8 cellular contexts compared by ENCODE assay signal in genomic region chr2:74441690-74442482, GRCh38. TPM values are rescaled to one million over a fixed set of nuclear protein-coding genes. Genes with fewer than 3 reads are reported as not detected.
A peak's percentile ranks its signal among the peaks of the same experiment; 100 is the strongest.
DNase-seq lines count a peak whose midpoint lies in the region; ATAC-seq and TF ChIP-seq lines count a peak whose summit lies in the region.

TSS of gene RTKN (minus strand) at chr2:74441937. CDS start at chr2:74441816, 121 bp downstream.

- H3K36me3 ChIP-seq in BJ (ENCODE audit: control insufficient read depth, insufficient read depth, low read length): no peaks in the 10 kb centered on the region
- H3K36me3 ChIP-seq in PC-3 (ENCODE audit: low read depth, low read length): peaks cover 11% of the 10 kb centered on the region; the same call in 1 of the 2 replicates

- H4K20me1 ChIP-seq in PC-3 (ENCODE audit: low read length): peaks cover 23% of the 10 kb centered on the region

- H3F3A ChIP-seq in PC-3 (ENCODE audit: low read length, unreplicated experiment): no peaks in the 10 kb centered on the region

- peaks cover 48% of the 10 kb centered on the region for H3K79me2 ChIP-seq in PC-3 (ENCODE audit: low read length)

- peaks cover 34% of the 10 kb centered on the region for H3K4me1 ChIP-seq in PC-3 (ENCODE audit: insufficient read depth, low read length)

- H3K4me3 ChIP-seq in BJ (ENCODE audit: low read depth, low read length) (peak within 1 kb of the TSS; percentile 69), PC-3 (ENCODE audit: low read length) (peak within 1 kb of the TSS; percentile 73)

- ATAC-seq in GM19438 (IDR thresholded peaks at IDR 0.05; ENCODE audit: low read depth, unreplicated experiment): peak; percentile 47
- peak; percentile 56 for ATAC-seq in PC-3
- peak; percentile 71 for ATAC-seq in left lobe of liver

- TF ChIP-seq CTCF in BJ (IDR thresholded peaks at IDR 0.05; ENCODE audit: insufficient read depth, low read depth, low read length): no peak
- TF ChIP-seq CTCF in PC-3 (conservative IDR thresholded peaks at IDR 0.05; ENCODE audit: low read depth, low read length): no peak

- peak within 1 kb of the TSS; percentile 85 for H2AFZ ChIP-seq in PC-3 (ENCODE audit: low read length)

- peak within 1 kb of the TSS; percentile 89 for H3K9ac ChIP-seq in PC-3 (ENCODE audit: low read length)

- H3K27me3 ChIP-seq in BJ (ENCODE audit: control insufficient read depth, insufficient read depth, low read length): peaks cover 10% of the 10 kb centered on the region
- H3K27me3 ChIP-seq in PC-3 (ENCODE audit: low read length): no peaks in the 10 kb centered on the region

- H3K9me3 ChIP-seq in PC-3 (ENCODE audit: low read length): no peaks in the 10 kb centered on the region

- BruUV-seq in PC-3 (replicated peaks; lab: Mats Ljungman, UMichigan): no TSS peak

- peak within 1 kb of the TSS; percentile 98 for H3K4me2 ChIP-seq in PC-3 (ENCODE audit: low read length)

- peak within 1 kb of the TSS; percentile 85 for H3K27ac ChIP-seq in PC-3 (ENCODE audit: low read length)
- H3K27ac ChIP-seq in substantia nigra (ENCODE audit: low read depth, low read length, poor library complexity, severe bottlenecking): peak within 1 kb of the TSS; percentile 100

- POLR2A ChIA-PET in BJ (lab: Charles Lee): no interaction called here
- POLR2A ChIA-PET in PC-3 (lab: Charles Lee; ENCODE audit: unreplicated experiment): no interaction called here

- intact Hi-C loops in PC-3 (cut with micrococcal nuclease): loop anchor here (2.0 kb wide), 1 partner anchor 21 kb away; the partner anchor contains the start of genes C2orf81 and WDR54

- CTCF ChIA-PET in BJ (lab: Yijun Ruan, JAX) (interaction anchor here (0.7 to 2.2 kb wide), 3 partner anchors 12 to 1003 kb away, joined by 3 to 10 read pairs (median 3); no protein-coding TSS in a partner anchor), PC-3 (lab: Charles Lee) (no interaction called here)

- H3K9me2 ChIP-seq in PC-3 (replicated peaks; ENCODE audit: low read length): no peaks in the 10 kb centered on the region

- no peak for DNase-seq in BJ (ENCODE audit: low read depth)
- peak; percentile 83 for DNase-seq in PC-3
- DNase-seq in cerebellar cortex (ENCODE audit: low spot score): peak; percentile 47
- DNase-seq in left lobe of liver (ENCODE audit: low spot score): peak; percentile 89
- peak in 12 of 49 donors; percentile 21 to 55 (median 32) for DNase-seq in substantia nigra (lab: John Stamatoyannopoulos, UW)
- DNase-seq in NCI-H524 treated with DMSO at 0.1 percent for 48 hours (lab: John Stamatoyannopoulos, UW): no peak
- DNase-seq in NCI-H146 (lab: John Stamatoyannopoulos, UW): no peak

RNA-seq across cellular contexts. Expression of gene RTKN, which starts in this region (rescaled TPM):
- 8.3 and 12.4 TPM in 2 replicates for polyA plus RNA-seq in BJ (2011; rRNA removed)
- 7.9 and 12.7 TPM in 2 replicates for polyA minus RNA-seq in BJ (2011; rRNA and poly(A)+ RNA removed)
- total RNA-seq in PC-3 (2014; rRNA removed) (90.5 and 138 TPM in 2 replicates), left lobe of liver (114 TPM)

Comparison
In these comparisons a context has a peak if more than half of its experiments do, and no peak if none do; other contexts are left out.
1. DNase-seq: peak in PC-3 (single experiment), cerebellar cortex (single experiment) and left lobe of liver (single experiment); none in BJ (single experiment), NCI-H524 treated with DMSO at 0.1 percent for 48 hours (single experiment) and NCI-H146 (single experiment).
2. Peak in every context shown above with its lines, with median percentiles within 50 percentile points of each other: ATAC-seq.